Comparison of ENCODE assay signal across 8 cellular contexts in the genomic region with DNA sequence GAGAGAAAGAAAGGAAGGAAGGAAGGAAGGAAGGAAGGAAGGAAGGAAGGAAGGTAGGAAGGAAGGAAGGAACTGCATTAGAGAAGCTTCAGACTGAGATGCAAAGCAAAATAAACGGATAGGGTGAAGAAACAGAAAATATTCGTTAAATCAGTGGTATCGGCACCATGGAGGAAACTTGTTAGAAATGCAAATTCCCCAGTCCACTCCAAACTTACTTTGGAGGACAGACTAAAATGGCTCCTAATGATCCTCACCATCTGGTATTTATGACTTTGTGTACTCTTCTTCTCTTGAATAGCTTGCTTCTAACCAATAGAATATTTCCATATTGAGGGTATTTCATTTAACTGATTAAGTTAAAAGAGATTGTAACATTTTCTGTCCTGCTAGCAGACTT.
"Had no signal": no experiment of that assay in that cellular context is flagged by ENCODE, and none has a peak within 500 bp of the region (broad histone marks: within the 10 kb centered on the region; RNA-seq: fewer than 3 reads in every experiment).

No MANE protein-coding gene starts in this region.

- H3K4me3 ChIP-seq: GM12878 had no signal

- ATAC-seq: GM12878 had no signal

- FAIRE-seq: G401.6, GM12878, GM12891, GM12892, GM18507, GM19239 had no signal

- DNase-seq: GDM1, GF-D8 had no signal
